In genomic region chr11:61870429-61871039, GRCh38 we compare ENCODE assay signal across 1 cellular context.
A peak's percentile ranks its signal among the peaks of the same experiment; 100 is the strongest.
TF ChIP-seq lines count a peak whose summit lies in the region.

No MANE protein-coding gene starts in this region.

TF ChIP-seq in H1, 55 proteins besides CTCF, POLR2A, EP300 and RAD21:
- TF ChIP-seq CHD2 (IDR thresholded peaks at IDR 0.05; ENCODE audit: low read length) (no peak), MAFK (IDR thresholded peaks at IDR 0.05; ENCODE audit: low read depth, low read length) (no peak), SP2 (IDR thresholded peaks at IDR 0.05; ENCODE audit: low read length) (no peak), CEBPB (IDR thresholded peaks at IDR 0.05; ENCODE audit: low read depth, low read length) (no peak), HDAC2 (IDR thresholded peaks at IDR 0.05; ENCODE audit: borderline replicate concordance in 1 of 2, low read depth in 2 of 2, low read length in 2 of 2) (no peak), SIN3A (conservative IDR thresholded peaks at IDR 0.05 in 1 of 2, IDR thresholded peaks at IDR 0.05 in 1 of 2; ENCODE audit: low read depth in 1 of 2, low read length in 2 of 2) (no peak), TAF1 (IDR thresholded peaks at IDR 0.05; ENCODE audit: low read depth, low read length) (0 out of 2 replicates have a peak, but pooled peaks have one; percentile 15)
- TF ChIP-seq, protein P1, sequence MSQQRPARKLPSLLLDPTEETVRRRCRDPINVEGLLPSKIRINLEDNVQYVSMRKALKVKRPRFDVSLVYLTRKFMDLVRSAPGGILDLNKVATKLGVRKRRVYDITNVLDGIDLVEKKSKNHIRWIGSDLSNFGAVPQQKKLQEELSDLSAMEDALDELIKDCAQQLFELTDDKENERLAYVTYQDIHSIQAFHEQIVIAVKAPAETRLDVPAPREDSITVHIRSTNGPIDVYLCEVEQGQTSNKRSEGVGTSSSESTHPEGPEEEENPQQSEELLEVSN (IDR thresholded peaks at IDR 0.05), result no peak
